Comparison of ENCODE assay signal across 10 cellular contexts in genomic region chr13:101624981-101625380, GRCh38.
DNase-seq lines count a peak whose midpoint lies in the region; ATAC-seq and TF ChIP-seq lines count a peak whose summit lies in the region.
"Had no signal": no experiment of that assay in that cellular context is flagged by ENCODE, and none has a peak within 500 bp of the region (broad histone marks: within the 10 kb centered on the region; RNA-seq: fewer than 3 reads in every experiment).

No MANE protein-coding gene starts in this region.

- in situ Hi-C loops in Caki2 (cut with HindIII; ENCODE audit: low pct_unique_long_range_greater_than_20kb, low sequenced_read_pairs): no loop called here
- in situ Hi-C loops in G401 (cut with HindIII; ENCODE audit: low sequenced_read_pairs): no loop called here

- peak; percentile 4 for DNase-seq in Caki2 (ENCODE audit: low read depth)
- peak; percentile 15 for DNase-seq in PC-3
- DNase-seq in nephron progenitor cell: no peak
- no peak for DNase-seq in G401 (ENCODE audit: low spot score)
- DNase-seq: NCI-H526, right lobe of liver, uterus had no signal

- H3K79me2 ChIP-seq in PC-3 (ENCODE audit: low read length): no peaks in the 10 kb centered on the region

- CTCF ChIA-PET in PC-3 (lab: Charles Lee): no interaction called here

- H3K9me3 Mint-ChIP-seq in nephron progenitor cell: no peaks in the 10 kb centered on the region

- no TSS peak for BruUV-seq in PC-3 (replicated peaks; lab: Mats Ljungman, UMichigan)

- H3F3A ChIP-seq in PC-3 (ENCODE audit: low read length, unreplicated experiment): peaks cover 6% of the 10 kb centered on the region

- peak overlapping the region; percentile 79; the same call in 1 of the 2 replicates for H3K27ac ChIP-seq in PC-3 (ENCODE audit: low read length)

- no peaks in the 10 kb centered on the region for H3K36me3 Mint-ChIP-seq in nephron progenitor cell (ENCODE audit: low read depth)

- TF ChIP-seq CTCF in PC-3 (conservative IDR thresholded peaks at IDR 0.05; ENCODE audit: low read depth, low read length) (no peak), nephron progenitor cell (IDR thresholded peaks at IDR 0.05) (no peak)

- no peaks in the 10 kb centered on the region for H4K20me1 ChIP-seq in PC-3 (ENCODE audit: low read length)

- POLR2A ChIA-PET in PC-3 (lab: Charles Lee; ENCODE audit: unreplicated experiment): no interaction called here

- H3K27me3 ChIP-seq in PC-3 (ENCODE audit: low read length): no peaks in the 10 kb centered on the region
- H3K27me3 ChIP-seq: right lobe of liver, uterus had no signal

- peaks cover 61% of the 10 kb centered on the region for H3K4me1 ChIP-seq in PC-3 (ENCODE audit: insufficient read depth, low read length)
- H3K4me1 ChIP-seq: uterus had no signal

- peak; percentile 38 for ATAC-seq in HG02610 (IDR thresholded peaks at IDR 0.05; ENCODE audit: unreplicated experiment)
- ATAC-seq in PC-3: no peak
- ATAC-seq in GM21825 (IDR thresholded peaks at IDR 0.05; ENCODE audit: unreplicated experiment): no peak
- ATAC-seq in GM18505 (IDR thresholded peaks at IDR 0.05; ENCODE audit: unreplicated experiment): no peak

- no peaks in the 10 kb centered on the region for H3K9me3 ChIP-seq in PC-3 (ENCODE audit: low read length)
- H3K9me3 ChIP-seq: right lobe of liver, uterus had no signal

- H3K9ac ChIP-seq in PC-3 (ENCODE audit: low read length): no peak overlapping the region

- no peak for TF ChIP-seq POLR2A in GM18505 (IDR thresholded peaks at IDR 0.05; ENCODE audit: borderline replicate concordance, extremely low read depth, insufficient read depth, insufficient read length)

- no peak overlapping the region for H3K4me3 Mint-ChIP-seq in nephron progenitor cell

- no peaks in the 10 kb centered on the region for H3K9me2 ChIP-seq in PC-3 (replicated peaks; ENCODE audit: low read length)

- H3K36me3 ChIP-seq in PC-3 (ENCODE audit: low read depth, low read length): no peaks in the 10 kb centered on the region
- H3K36me3 ChIP-seq: right lobe of liver, uterus had no signal

- H3K27ac Mint-ChIP-seq in nephron progenitor cell: peak overlapping the region; percentile 82

- no peaks in the 10 kb centered on the region for H3K27me3 Mint-ChIP-seq in nephron progenitor cell (ENCODE audit: low read depth, poor library complexity)

- H3K4me2 ChIP-seq in PC-3 (ENCODE audit: low read length): peak overlapping the region; percentile 79

- intact Hi-C loops in PC-3 (cut with micrococcal nuclease): loop anchor here (1.0 to 5.0 kb wide), 5 partner anchors 55 to 173 kb away; partner anchors contain the start of gene ITGBL1

- no peak overlapping the region for H3K4me3 ChIP-seq in PC-3 (ENCODE audit: low read length)
- H3K4me3 ChIP-seq: uterus had no signal

- H2AFZ ChIP-seq in PC-3 (ENCODE audit: low read length): no peak overlapping the region

- H3K4me1 Mint-ChIP-seq in nephron progenitor cell: peaks cover 28% of the 10 kb centered on the region

Comparison
In these comparisons a context has a peak if more than half of its experiments do, and no peak if none do; other contexts are left out.
1. DNase-seq: peak in Caki2 (single experiment) and PC-3 (single experiment); none in nephron progenitor cell (single experiment) and G401 (single experiment).